ENCODE assay signal across 23 cellular contexts in the genomic region with DNA sequence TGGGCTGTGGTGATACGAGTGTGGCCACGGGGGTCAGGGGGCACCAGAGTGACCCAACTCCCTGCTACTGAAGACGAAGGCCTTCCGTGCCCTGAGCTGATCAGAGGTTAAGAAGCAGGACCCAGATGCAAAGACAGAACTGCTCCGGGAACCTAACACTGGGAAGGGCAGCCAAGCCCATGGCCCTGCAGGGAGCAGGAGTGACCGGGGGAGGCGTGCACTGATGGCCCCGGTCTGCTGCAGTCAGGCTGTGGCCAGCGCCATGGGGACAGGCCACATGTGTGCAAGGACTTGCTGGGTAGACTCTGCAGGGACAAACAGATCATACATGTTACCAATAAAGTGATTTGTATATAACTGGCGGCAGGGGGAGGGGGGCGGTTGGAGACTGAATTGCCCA.
"Had no signal": no experiment of that assay in that cellular context is flagged by ENCODE, and none has a peak within 500 bp of the region (broad histone marks: within the 10 kb centered on the region; RNA-seq: fewer than 3 reads in every experiment).

No MANE protein-coding gene starts in this region.

- H3K27me3 Mint-ChIP-seq: activated CD4-positive, alpha-beta T cell treated with anti-CD3 and anti-CD28 coated beads, Interleukin-2, amount 10 ng/mL, durations not matched to agents 24 days and 14 days; activated CD8-positive, alpha-beta memory T cell treated with anti-CD3 and anti-CD28 coated beads, Interleukin-2, amount 10 ng/mL, durations not matched to agents 7 days and 5 days; activated CD8-positive, alpha-beta T cell treated with anti-CD3 and anti-CD28 coated beads for 36 hours; activated naive CD8-positive, alpha-beta T cell treated with anti-CD3 and anti-CD28 coated beads, Interleukin-2, amount 50 U/mL, for 24 hours; memory B cell; stimulated activated naive CD8-positive, alpha-beta T cell treated with anti-CD3 and anti-CD28 coated beads, Interleukin-15, amount 100 ng/mL, for 72 hours; T-cell had no signal

- H3K9me3 Mint-ChIP-seq: activated CD4-positive, alpha-beta T cell treated with anti-CD3 and anti-CD28 coated beads, Interleukin-2, amount 10 ng/mL, durations not matched to agents 24 days and 14 days; activated naive CD8-positive, alpha-beta T cell treated with anti-CD3 and anti-CD28 coated beads, Interleukin-2, amount 50 U/mL, for 24 hours; activated T-helper 1 cell treated with anti-CD3 and anti-CD28 coated beads, Interleukin-12 subunit alpha, Interleukin-12 subunit beta, Interleukin-2, Interleukin-4 antibody, amounts not matched to agents 30 ng/mL and 10 ng/mL and 1 ng/mL, durations not matched to agents 14 hours and 24 hours and 36 hours; stimulated activated effector memory CD8-positive, alpha-beta T cell treated with anti-CD3 and anti-CD28 coated beads, Interleukin-12 subunit alpha, Interleukin-12 subunit beta, amount 100 ng/mL, for 72 hours; T-helper 2 cell treated with Interferon-gamma antibody and Interleukin-4, amounts not matched to agents 5 μg/mL and 100 μg/mL, for 36 hours had no signal

- H3K36me3 ChIP-seq: neural progenitor cell had no signal

- H3K9me3 ChIP-seq: prostate gland, right atrium auricular region, suprapubic skin, transverse colon, vagina had no signal

- H3K27me3 ChIP-seq: left lung, neural progenitor cell, right atrium auricular region, suprapubic skin, transverse colon, vagina had no signal

- H3K27ac Mint-ChIP-seq: activated CD4-positive, alpha-beta T cell treated with anti-CD3 and anti-CD28 coated beads, Interleukin-2, amount 10 ng/mL, durations not matched to agents 24 days and 14 days; activated CD8-positive, alpha-beta memory T cell treated with anti-CD3 and anti-CD28 coated beads, Interleukin-2, amount 10 ng/mL, durations not matched to agents 7 days and 5 days; activated CD8-positive, alpha-beta T cell treated with anti-CD3 and anti-CD28 coated beads for 36 hours; activated naive CD8-positive, alpha-beta T cell treated with anti-CD3 and anti-CD28 coated beads, Interleukin-2, amount 50 U/mL, for 24 hours; activated T-helper 1 cell treated with anti-CD3 and anti-CD28 coated beads, Interleukin-12 subunit alpha, Interleukin-12 subunit beta, Interleukin-2, Interleukin-4 antibody, amounts not matched to agents 30 ng/mL and 10 ng/mL and 1 ng/mL, durations not matched to agents 14 hours and 24 hours and 36 hours; memory B cell; neural progenitor cell; stimulated activated effector memory CD8-positive, alpha-beta T cell treated with anti-CD3 and anti-CD28 coated beads, Interleukin-12 subunit alpha, Interleukin-12 subunit beta, amount 100 ng/mL, for 72 hours; T-cell; T-helper 2 cell treated with Interferon-gamma antibody and Interleukin-4, amounts not matched to agents 5 μg/mL and 100 μg/mL, for 36 hours had no signal

- H3K4me1 Mint-ChIP-seq: activated CD4-positive, alpha-beta T cell treated with anti-CD3 and anti-CD28 coated beads, Interleukin-2, amount 10 ng/mL, durations not matched to agents 24 days and 14 days; activated CD8-positive, alpha-beta memory T cell treated with anti-CD3 and anti-CD28 coated beads, Interleukin-2, amount 10 ng/mL, durations not matched to agents 7 days and 5 days; activated naive CD8-positive, alpha-beta T cell treated with anti-CD3 and anti-CD28 coated beads, Interleukin-2, amount 50 U/mL, for 24 hours; memory B cell; stimulated activated effector memory CD8-positive, alpha-beta T cell treated with anti-CD3 and anti-CD28 coated beads, Interleukin-12 subunit alpha, Interleukin-12 subunit beta, amount 100 ng/mL, for 72 hours; stimulated activated naive CD8-positive, alpha-beta T cell treated with anti-CD3 and anti-CD28 coated beads, Interleukin-15, amount 100 ng/mL, for 72 hours; T-cell had no signal

- H3K4me2 ChIP-seq: neural progenitor cell had no signal

- DNase-seq: activated CD4-positive, alpha-beta T cell treated with anti-CD3 and anti-CD28 coated beads, Interleukin-2, amount 10 ng/mL, durations not matched to agents 24 days and 14 days; activated CD8-positive, alpha-beta memory T cell treated with anti-CD3 and anti-CD28 coated beads, Interleukin-2, amount 10 ng/mL, durations not matched to agents 7 days and 5 days; activated CD8-positive, alpha-beta T cell treated with anti-CD3 and anti-CD28 coated beads for 36 hours; activated gamma-delta T cell; activated naive CD4-positive, alpha-beta T cell treated with anti-CD3 and anti-CD28 coated beads, Interleukin-2, amount 50 U/mL, for 16 hours; activated naive CD8-positive, alpha-beta T cell treated with anti-CD3 and anti-CD28 coated beads, Interleukin-2, amount 50 U/mL, for 24 hours; foreskin fibroblast; stimulated activated CD4-positive, alpha-beta T cell treated with anti-CD3 and anti-CD28 coated beads, Interleukin-1b, Interleukin-23, amount 100 ng/mL, for 48 hours; stimulated activated naive CD8-positive, alpha-beta T cell treated with anti-CD3 and anti-CD28 coated beads, Interleukin-15, amount 100 ng/mL, for 72 hours; T-cell; transverse colon had no signal

- H3K4me3 ChIP-seq: left lung, neural progenitor cell, prostate gland, right atrium auricular region, suprapubic skin, transverse colon, vagina had no signal

- H3K4me1 ChIP-seq: left lung, neural progenitor cell, prostate gland, suprapubic skin, transverse colon, vagina had no signal

- H3K36me3 Mint-ChIP-seq: activated CD8-positive, alpha-beta memory T cell treated with anti-CD3 and anti-CD28 coated beads, Interleukin-2, amount 10 ng/mL, durations not matched to agents 7 days and 5 days had no signal

- H2AFZ ChIP-seq: neural progenitor cell had no signal

- H3K9ac ChIP-seq: neural progenitor cell had no signal

- ATAC-seq: activated CD4-positive, CD25-positive, alpha-beta regulatory T cell treated with anti-CD3 and anti-CD28 coated beads, Interleukin-2, amount 50 U/mL, for 24 hours; activated CD8-positive, alpha-beta memory T cell treated with anti-CD3 and anti-CD28 coated beads, Interleukin-2, amount 10 ng/mL, durations not matched to agents 7 days and 5 days; activated CD8-positive, alpha-beta T cell treated with anti-CD3 and anti-CD28 coated beads for 36 hours; activated naive CD8-positive, alpha-beta T cell treated with anti-CD3 and anti-CD28 coated beads, Interleukin-2, amount 50 U/mL, for 24 hours; left lung; stimulated activated effector memory CD8-positive, alpha-beta T cell treated with anti-CD3 and anti-CD28 coated beads, Interleukin-12 subunit alpha, Interleukin-12 subunit beta, amount 100 ng/mL, for 72 hours; stimulated activated naive CD8-positive, alpha-beta T cell treated with anti-CD3 and anti-CD28 coated beads, Interleukin-15, amount 100 ng/mL, for 72 hours; T-cell had no signal

- H3K4me3 Mint-ChIP-seq: activated CD4-positive, alpha-beta T cell treated with anti-CD3 and anti-CD28 coated beads, Interleukin-2, amount 10 ng/mL, durations not matched to agents 24 days and 14 days; activated CD8-positive, alpha-beta memory T cell treated with anti-CD3 and anti-CD28 coated beads, Interleukin-2, amount 10 ng/mL, durations not matched to agents 7 days and 5 days; activated CD8-positive, alpha-beta T cell treated with anti-CD3 and anti-CD28 coated beads for 36 hours; activated naive CD8-positive, alpha-beta T cell treated with anti-CD3 and anti-CD28 coated beads, Interleukin-2, amount 50 U/mL, for 24 hours; activated T-helper 1 cell treated with anti-CD3 and anti-CD28 coated beads, Interleukin-12 subunit alpha, Interleukin-12 subunit beta, Interleukin-2, Interleukin-4 antibody, amounts not matched to agents 30 ng/mL and 10 ng/mL and 1 ng/mL, durations not matched to agents 14 hours and 24 hours and 36 hours; memory B cell; neural progenitor cell; stimulated activated effector memory CD8-positive, alpha-beta T cell treated with anti-CD3 and anti-CD28 coated beads, Interleukin-12 subunit alpha, Interleukin-12 subunit beta, amount 100 ng/mL, for 72 hours; stimulated activated naive CD8-positive, alpha-beta T cell treated with anti-CD3 and anti-CD28 coated beads, Interleukin-15, amount 100 ng/mL, for 72 hours; T-cell; T-helper 2 cell treated with Interferon-gamma antibody and Interleukin-4, amounts not matched to agents 5 μg/mL and 100 μg/mL, for 36 hours had no signal

- H3K27ac ChIP-seq: left lung, neural progenitor cell, prostate gland, right atrium auricular region, suprapubic skin, transverse colon, vagina, VCaP had no signal
